ENCODE assay signal across 8 cellular contexts in the genomic region with DNA sequence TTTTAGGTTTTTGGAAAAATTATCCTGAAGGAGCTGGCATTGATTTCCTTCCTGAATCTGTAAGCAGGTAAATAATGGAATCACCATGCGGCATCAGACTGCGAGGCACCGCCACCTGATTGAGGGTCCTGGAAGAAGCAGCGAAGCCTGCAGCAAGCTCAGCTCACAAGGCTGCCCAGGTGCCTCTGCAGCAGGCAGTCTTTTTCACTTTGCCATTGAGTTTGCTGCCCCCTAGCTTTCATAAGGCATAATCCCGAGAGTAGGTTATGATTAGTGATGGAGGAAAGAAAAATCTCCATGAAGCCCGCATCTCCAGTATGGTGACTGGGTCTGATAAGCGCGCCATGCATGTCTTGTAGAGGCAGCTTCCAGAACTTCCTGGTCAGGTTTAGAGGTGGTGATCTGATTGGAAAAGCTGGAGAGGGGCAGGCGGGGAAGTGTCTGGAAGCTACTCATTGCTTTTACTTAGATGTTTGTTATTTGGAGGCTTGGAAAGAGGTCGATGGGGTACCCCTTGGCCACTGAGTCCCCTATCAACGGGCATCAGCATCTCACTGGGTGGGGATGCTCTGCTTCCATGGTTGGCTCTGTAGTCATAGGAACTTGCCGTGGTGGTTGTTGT. TPM values are rescaled to one million over a fixed set of nuclear protein-coding genes. Genes with fewer than 3 reads are reported as not detected.
A peak's percentile ranks its signal among the peaks of the same experiment; 100 is the strongest.
DNase-seq lines count a peak whose midpoint lies in the region; ATAC-seq and TF ChIP-seq lines count a peak whose summit lies in the region.

No MANE protein-coding gene starts in this region.

- H3K27me3 ChIP-seq in AG04450 (ENCODE audit: control insufficient read depth, insufficient read depth, low read length): no peaks in the 10 kb centered on the region

- intact Hi-C loops in MCF 10A (cut with micrococcal nuclease): loop anchor here (1.0 to 10.0 kb wide), 7 partner anchors 61 to 461 kb away; partner anchors contain the start of gene PPP1R14C

- no peak overlapping the region for H3K4me3 ChIP-seq in AG04450 (ENCODE audit: low read depth, low read length)

- DNase-seq in AG04450 (ENCODE audit: low read depth, low spot score) (peak; percentile 6), GM10266 (ENCODE audit: extremely low spot score) (peak; percentile 51), Kasumi-1 (lab: John Stamatoyannopoulos, UW) (peak; percentile 53 to 75), RPMI7951 (ENCODE audit: low read depth) (peak; percentile 44), MCF 10A (ENCODE audit: unreplicated experiment) (peak; percentile 75), islet precursor cell (peak; percentile 77)
- peak; percentile 41 for DNase-seq in stimulated activated CD8-positive, alpha-beta memory T cell treated with anti-CD3 and anti-CD28 coated beads, Interleukin-4, amount 100 ng/mL, for 48 hours

- no peaks in the 10 kb centered on the region for H3K36me3 Mint-ChIP-seq in MCF 10A (ENCODE audit: insufficient read depth, unreplicated experiment)

- peaks cover 5% of the 10 kb centered on the region for H3K4me1 Mint-ChIP-seq in MCF 10A (ENCODE audit: insufficient read depth, unreplicated experiment)

- H3K27ac ChIP-seq in AG04450 (ENCODE audit: low read depth, low read length): no peak overlapping the region

- ATAC-seq in HG03139 (IDR thresholded peaks at IDR 0.05; ENCODE audit: unreplicated experiment): no peak

- TF ChIP-seq CTCF in AG04450 (IDR thresholded peaks at IDR 0.05; ENCODE audit: low read depth, low read length) (peak; percentile 72), GM10266 (IDR thresholded peaks at IDR 0.05; ENCODE audit: control insufficient read depth, insufficient read depth, low read depth, missing control alignments) (peak; percentile 62), MCF 10A (IDR thresholded peaks at IDR 0.05; ENCODE audit: unreplicated experiment) (peak; percentile 62)

- CTCF ChIA-PET in AG04450 (lab: Charles Lee) (interaction anchor here (0.5 to 5.2 kb wide), 38 partner anchors 9 to 1730 kb away, joined by 3 to 98 read pairs (median 4); no protein-coding TSS in a partner anchor), MCF 10A (lab: Yijun Ruan, JAX) (interaction anchor here (0.6 to 8.4 kb wide), 62 partner anchors 8 to 890 kb away, joined by 3 to 207 read pairs (median 4); partner anchors contain the start of genes RAET1L and ULBP3)

- H3K9me3 Mint-ChIP-seq in MCF 10A (ENCODE audit: unreplicated experiment): no peaks in the 10 kb centered on the region

- H3K4me3 Mint-ChIP-seq in MCF 10A (ENCODE audit: unreplicated experiment): no peak overlapping the region

- no peaks in the 10 kb centered on the region for H3K9me3 ChIP-seq in AG04450 (ENCODE audit: control insufficient read depth, insufficient read depth, low read length)

- H3K27ac Mint-ChIP-seq in MCF 10A (ENCODE audit: low read depth, unreplicated experiment): no peak overlapping the region

- H3K27me3 Mint-ChIP-seq in MCF 10A (ENCODE audit: insufficient read depth, unreplicated experiment): no peaks in the 10 kb centered on the region

- BruUV-seq in MCF 10A (replicated peaks; lab: Mats Ljungman, UMichigan): no TSS peak

- POLR2A ChIA-PET in AG04450 (lab: Yijun Ruan, JAX) (no interaction called here), MCF 10A (lab: Yijun Ruan, JAX) (interaction anchor here (0.6 to 1.9 kb wide), 8 partner anchors 59 to 420 kb away, joined by 3 to 6 read pairs (median 4); partner anchors contain the start of gene ULBP3)

RNA-seq across cellular contexts. Expression of gene IYD, which starts 26.7 kb away (rescaled TPM):
- not detected in 2 replicates for polyA plus RNA-seq in AG04450 (2011; rRNA removed)
- not detected in 2 replicates for polyA minus RNA-seq in AG04450 (2011; rRNA and poly(A)+ RNA removed)
- total RNA-seq in RPMI7951 (2014; rRNA removed; shearing (Covaris generic)): not detected in 2 replicates
- not detected in 2 replicates for total RNA-seq in MCF 10A (2022)

Comparison
In these comparisons a context has a peak if more than half of its experiments do, and no peak if none do; other contexts are left out.
1. DNase-seq: peak in every context shown above with its lines; median percentile 77 in islet precursor cell; 75 in MCF 10A; 64 in Kasumi-1; 51 in GM10266; 44 in RPMI7951; 41 in stimulated activated CD8-positive, alpha-beta memory T cell treated with anti-CD3 and anti-CD28 coated beads, Interleukin-4, amount 100 ng/mL, for 48 hours; 6 in AG04450.